In the genomic region with DNA sequence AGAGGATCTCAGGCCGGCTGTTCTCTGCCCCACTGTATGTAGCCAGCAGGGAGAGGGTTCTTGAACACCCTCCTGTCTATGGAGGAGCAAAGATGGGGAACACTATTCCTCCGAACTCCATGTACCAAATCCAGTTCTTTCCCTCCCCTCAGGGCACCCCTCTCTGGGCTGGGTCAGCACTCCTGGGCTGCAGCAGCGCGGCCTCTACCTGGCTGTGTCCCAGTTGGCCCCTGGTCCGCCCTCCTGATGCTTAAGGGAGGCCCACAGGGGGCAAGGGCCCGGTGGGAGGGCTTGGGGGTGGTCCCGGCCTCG, we compare ENCODE assay signal across 9 cellular contexts. TPM values are rescaled to one million over a fixed set of nuclear protein-coding genes. Genes with fewer than 3 reads are reported as not detected.
DNase-seq lines count a peak whose midpoint lies in the region; ATAC-seq, FAIRE-seq and TF ChIP-seq lines count a peak whose summit lies in the region.
"Had no signal": no experiment of that assay in that cellular context is flagged by ENCODE, and none has a peak within 500 bp of the region (broad histone marks: within the 10 kb centered on the region; RNA-seq: fewer than 3 reads in every experiment).

No MANE protein-coding gene starts in this region.

- H3K9ac ChIP-seq in astrocyte (ENCODE audit: low read length), result peak overlapping the region; percentile 94

- H3K9me3 Mint-ChIP-seq in astrocyte (ENCODE audit: unreplicated experiment), result no peaks in the 10 kb centered on the region

- intact Hi-C loops in lower lobe of right lung (cut with DNase I), result no loop called here

- CTCF ChIA-PET in HEK293 (lab: Yijun Ruan, JAX), result no interaction called here

- H3K36me3 ChIP-seq in HEK293 (ENCODE audit: control insufficient read depth in 2 of 2, insufficient read depth in 1 of 2, low read length in 2 of 2) (peaks cover 4 to 34% of the 10 kb centered on the region in 2 experiments; a peak in 2 of 3 replicates), astrocyte (ENCODE audit: insufficient read depth, low read length) (peaks cover 20% of the 10 kb centered on the region), lower lobe of right lung (peaks cover 31% of the 10 kb centered on the region)

- H2AFZ ChIP-seq in astrocyte (ENCODE audit: low read depth, low read length), result peak overlapping the region; percentile 97

- peak overlapping the region; percentile 97 for H3K4me2 ChIP-seq in astrocyte (ENCODE audit: low read length)

- H3K36me3 Mint-ChIP-seq in astrocyte (ENCODE audit: low read depth, unreplicated experiment), result peaks cover 10% of the 10 kb centered on the region

- H3K4me3 ChIP-seq in HEK293 (ENCODE audit: low read depth, low read length) (peak overlapping the region; percentile 91), astrocyte (ENCODE audit: insufficient read depth, low read depth, low read length) (peak overlapping the region; percentile 97), lower lobe of right lung (peak overlapping the region; percentile 98)

- ATAC-seq in lower lobe of right lung (no peak), esophagus mucosa (no peak), HG02642 (IDR thresholded peaks at IDR 0.05; ENCODE audit: poor library complexity, unreplicated experiment) (no peak)

- no peak for TF ChIP-seq CTCF in 22Rv1 (IDR thresholded peaks at IDR 0.05)
- TF ChIP-seq CTCF in HEK293 (tag by site-specific recombination; IDR thresholded peaks at IDR 0.05), result no peak
- TF ChIP-seq CTCF in astrocyte (IDR thresholded peaks at IDR 0.05; ENCODE audit: insufficient read depth, low read depth, low read length), result no peak
- TF ChIP-seq CTCF in lower lobe of right lung (IDR thresholded peaks at IDR 0.05), result no peak

- no peak overlapping the region for H3K4me3 Mint-ChIP-seq in astrocyte (ENCODE audit: unreplicated experiment)

- no peak overlapping the region for H3K27ac Mint-ChIP-seq in astrocyte (ENCODE audit: unreplicated experiment)

- no peaks in the 10 kb centered on the region for H3K27me3 Mint-ChIP-seq in astrocyte (ENCODE audit: low read depth, unreplicated experiment)

- H3K4me1 Mint-ChIP-seq in astrocyte (ENCODE audit: low read depth, unreplicated experiment), result peaks cover 10% of the 10 kb centered on the region

- H3K4me1 ChIP-seq in HEK293 (ENCODE audit: control insufficient read depth, insufficient read depth, low read length), result no peaks in the 10 kb centered on the region
- H3K4me1 ChIP-seq in astrocyte (ENCODE audit: insufficient read depth, low read length), result peaks cover 20% of the 10 kb centered on the region
- peaks cover 40% of the 10 kb centered on the region for H3K4me1 ChIP-seq in lower lobe of right lung

- POLR2A ChIA-PET in HEK293 (lab: Yijun Ruan, JAX), result no interaction called here

- DNase-seq in astrocyte (ENCODE audit: low read depth), result no peak
- no peak for DNase-seq in lower lobe of right lung
- no peak for DNase-seq in GM19240 (ENCODE audit: insufficient read length, low spot score)
- DNase-seq in NCI-H2029 treated with DMSO at 0.1 percent for 48 hours (lab: John Stamatoyannopoulos, UW), result no peak

- H3K27me3 ChIP-seq in astrocyte (ENCODE audit: insufficient read depth, low read length), result no peaks in the 10 kb centered on the region
- H3K27me3 ChIP-seq in lower lobe of right lung (ENCODE audit: low read depth), result peaks cover 14% of the 10 kb centered on the region

- H4K20me1 ChIP-seq in astrocyte (ENCODE audit: insufficient read depth, low read length), result peaks cover 24% of the 10 kb centered on the region

- H3K79me2 ChIP-seq in astrocyte (ENCODE audit: insufficient read depth, low read length), result peaks cover 38% of the 10 kb centered on the region

- H3K27ac ChIP-seq in 22Rv1 (peak overlapping the region; percentile 70), HEK293 (ENCODE audit: extremely low read depth, low read depth, low read length) (peak overlapping the region; percentile 65; the same call in 1 of the 2 replicates), astrocyte (ENCODE audit: low read depth, low read length) (no peak overlapping the region), lower lobe of right lung (peak overlapping the region; percentile 95)

- H3K9me3 ChIP-seq in HEK293 (ENCODE audit: control insufficient read depth, insufficient read depth, low read depth, low read length) (no peaks in the 10 kb centered on the region), astrocyte (ENCODE audit: insufficient read depth, low read depth, low read length) (no peaks in the 10 kb centered on the region), lower lobe of right lung (no peaks in the 10 kb centered on the region)

- no peak for FAIRE-seq in astrocyte (lab: Jason Lieb, UNC)
- FAIRE-seq: endometrium had no signal

TF ChIP-seq in HEK293, 187 proteins besides CTCF, POLR2A, EP300 and RAD21:
- no peak for TF ChIP-seq ZNF629 (tag by site-specific recombination; IDR thresholded peaks at IDR 0.05)
- TF ChIP-seq ZIC2 (tag by site-specific recombination; IDR thresholded peaks at IDR 0.05), result peak; percentile 89; the same call in 1 of the 2 replicates

RNA-seq across cellular contexts. Expression of a gene that starts 0.5 kb away (rescaled TPM):
- total RNA-seq in astrocyte, result 28.7 and 32.2 TPM in 2 replicates
- total RNA-seq in lower lobe of right lung, result 32.4 TPM
- total RNA-seq in esophagus mucosa, result 27.4 TPM

RNA-seq across cellular contexts. Expression of a gene that starts 4.3 kb away (rescaled TPM):
- total RNA-seq in astrocyte (0.38 and 0.39 TPM in 2 replicates), lower lobe of right lung (9.3 TPM), esophagus mucosa (not detected)

RNA-seq across cellular contexts. Expression of a gene that starts 36.8 kb away (rescaled TPM):
- total RNA-seq in astrocyte (3.4 and 10.8 TPM in 2 replicates), lower lobe of right lung (24.4 TPM), esophagus mucosa (2.7 TPM)
